In genomic region chr15:101501703-101502373, GRCh38 we compare ENCODE assay signal across 8 cellular contexts. TPM values are rescaled to one million over a fixed set of nuclear protein-coding genes. Genes with fewer than 3 reads are reported as not detected.
DNase-seq lines count a peak whose midpoint lies in the region; ATAC-seq and TF ChIP-seq lines count a peak whose summit lies in the region.

No MANE protein-coding gene starts in this region.

- no peak overlapping the region for H3K4me3 ChIP-seq in AG04450 (ENCODE audit: low read depth, low read length)
- peak overlapping the region in 1 of 4 donors; percentile 21 for H3K4me3 ChIP-seq in esophagus squamous epithelium
- H3K4me3 ChIP-seq in Caco-2 (ENCODE audit: low read depth, low read length) = no peak overlapping the region

- WGBS in esophagus squamous epithelium, 2 donors = 18% methylated on average over 11 of the region's 23 CpGs; no CpG with 5 or more reads in 1 of the 2 donors

- H3K4me3 Mint-ChIP-seq in osteocyte (ENCODE audit: unreplicated experiment) = no peak overlapping the region
- no peak overlapping the region for H3K4me3 Mint-ChIP-seq in Caco-2 (ENCODE audit: unreplicated experiment)

- POLR2A ChIA-PET in AG04450 (lab: Yijun Ruan, JAX) (no interaction called here), Caco-2 (lab: Charles Lee) (no interaction called here)

- in situ Hi-C loops in KBM-7 (cut with MboI; ENCODE audit: low pct_unique_long_range_greater_than_20kb, low sequenced_read_pairs) = no loop called here

- TF ChIP-seq CTCF in AG04450 (IDR thresholded peaks at IDR 0.05; ENCODE audit: low read depth, low read length) (peak; percentile 48), esophagus squamous epithelium (IDR thresholded peaks at IDR 0.05) (peak; percentile 20 to 61 (median 32)), osteocyte (IDR thresholded peaks at IDR 0.05) (peak; percentile 46), Caco-2 (IDR thresholded peaks at IDR 0.05; ENCODE audit: insufficient read depth in 1 of 2, low read depth in 1 of 2, low read length in 1 of 2, severe bottlenecking in 1 of 2, unreplicated experiment in 1 of 2) (peak in 1 of 2 experiments; percentile 19)

- TF ChIP-seq POLR2A in esophagus squamous epithelium (IDR thresholded peaks at IDR 0.05) = no peak

- H3K27me3 Mint-ChIP-seq in osteocyte (ENCODE audit: unreplicated experiment) = peaks cover 15% of the 10 kb centered on the region
- no peaks in the 10 kb centered on the region for H3K27me3 Mint-ChIP-seq in Caco-2 (ENCODE audit: insufficient read depth, unreplicated experiment)

- DNase-seq in AG04450 (ENCODE audit: low read depth, low spot score) (no peak), KBM-7 (peak; percentile 48), esophagus squamous epithelium (lab: John Stamatoyannopoulos, UW) (no peak), osteocyte (ENCODE audit: extremely low spot score, unreplicated experiment) (peak; percentile 83), Caco-2 (no peak)
- peak; percentile 64 to 71 for DNase-seq in activated CD4-positive, alpha-beta T cell treated with anti-CD3 and anti-CD28 coated beads, Interleukin-2, amount 50 U/mL, for 48 hours

- intact Hi-C loops in esophagus squamous epithelium (cut with DNase I) (no loop called here), Caco-2 (cut with micrococcal nuclease; ENCODE audit: unreplicated experiment) (loop anchor here (1.0 kb wide), 1 partner anchor 37 kb away; no protein-coding TSS in a partner anchor)

- H3K4me1 Mint-ChIP-seq in osteocyte (ENCODE audit: unreplicated experiment) = no peaks in the 10 kb centered on the region
- peaks cover 20% of the 10 kb centered on the region for H3K4me1 Mint-ChIP-seq in Caco-2 (ENCODE audit: low read depth, unreplicated experiment)

- peaks cover 15% of the 10 kb centered on the region for H3K27me3 ChIP-seq in AG04450 (ENCODE audit: control insufficient read depth, insufficient read depth, low read length)
- peaks cover 0 to 40% (median 0%) of the 10 kb centered on the region in 4 donors for H3K27me3 ChIP-seq in esophagus squamous epithelium
- H3K27me3 ChIP-seq in Caco-2 (replicated peaks; ENCODE audit: control insufficient read depth, insufficient read depth, low read length) = no peaks in the 10 kb centered on the region

- H3K36me3 Mint-ChIP-seq in osteocyte (ENCODE audit: unreplicated experiment) (no peaks in the 10 kb centered on the region), Caco-2 (ENCODE audit: insufficient read depth, unreplicated experiment) (no peaks in the 10 kb centered on the region)

- no peaks in the 10 kb centered on the region for H3K36me3 ChIP-seq in esophagus squamous epithelium
- H3K36me3 ChIP-seq in Caco-2 (ENCODE audit: control insufficient read depth, insufficient read depth, low read length) = no peaks in the 10 kb centered on the region

- H3K9me3 Mint-ChIP-seq in osteocyte (ENCODE audit: unreplicated experiment) (no peaks in the 10 kb centered on the region), Caco-2 (ENCODE audit: unreplicated experiment) (no peaks in the 10 kb centered on the region)

- H3K4me1 ChIP-seq in esophagus squamous epithelium (peaks cover 5 to 49% (median 12%) of the 10 kb centered on the region in 3 donors), Caco-2 (peaks cover 11% of the 10 kb centered on the region)

- CTCF ChIA-PET in AG04450 (lab: Charles Lee) (interaction anchor here (0.7 to 1.3 kb wide), 5 partner anchors 9 to 212 kb away, joined by 3 to 5 read pairs (median 3); no protein-coding TSS in a partner anchor), Caco-2 (lab: Charles Lee) (interaction anchor here (0.7 kb wide), 1 partner anchor 62 kb away, joined by 3 read pairs; no protein-coding TSS in a partner anchor)

- ATAC-seq in GM19351 (IDR thresholded peaks at IDR 0.05; ENCODE audit: unreplicated experiment) (peak; percentile 81), GM18498 (IDR thresholded peaks at IDR 0.05; ENCODE audit: unreplicated experiment) (no peak)

- no TSS peak for BruUV-seq in Caco-2 (replicated peaks; lab: Mats Ljungman, UMichigan)

- H3K27ac ChIP-seq in AG04450 (ENCODE audit: low read depth, low read length) (no peak overlapping the region), esophagus squamous epithelium (peak overlapping the region in 1 of 4 donors; percentile 30)

- no peaks in the 10 kb centered on the region for H3K9me3 ChIP-seq in AG04450 (ENCODE audit: control insufficient read depth, insufficient read depth, low read length)
- H3K9me3 ChIP-seq in esophagus squamous epithelium = no peaks in the 10 kb centered on the region
- no peaks in the 10 kb centered on the region for H3K9me3 ChIP-seq in Caco-2

- no peak overlapping the region for H3K27ac Mint-ChIP-seq in osteocyte (ENCODE audit: unreplicated experiment)
- no peak overlapping the region for H3K27ac Mint-ChIP-seq in Caco-2 (ENCODE audit: unreplicated experiment)

RNA-seq across cellular contexts. Expression of gene PCSK6, which starts 12.3 kb away (rescaled TPM):
- polyA plus RNA-seq in AG04450 (2011; rRNA removed) = 0.06 TPM in 1 of 2 replicates, not detected in the other
- polyA minus RNA-seq in AG04450 (2011; rRNA and poly(A)+ RNA removed) = not detected in 2 replicates
- total RNA-seq in esophagus squamous epithelium = 10 to 100 TPM in 1 of 4 donors, 1 to 10 TPM in 3; 5.1 to 13.8 (median 9.2) TPM
- 0.43 and 0.55 TPM in 2 replicates for total RNA-seq in osteocyte
- total RNA-seq in Caco-2 (2022) = 69.5 and 70.6 TPM in 2 replicates

Comparison
In these comparisons a context has a peak if more than half of its experiments do, and no peak if none do; other contexts are left out.
1. DNase-seq: peak in KBM-7 (single experiment), activated CD4-positive, alpha-beta T cell treated with anti-CD3 and anti-CD28 coated beads, Interleukin-2, amount 50 U/mL, for 48 hours (2 of 2) and osteocyte (single experiment); none in AG04450 (single experiment), esophagus squamous epithelium (single experiment) and Caco-2 (0 of 2).